21 cellular contexts compared by ENCODE assay signal in genomic region chr1:964691-965525, GRCh38. TPM values are rescaled to one million over a fixed set of nuclear protein-coding genes. Genes with fewer than 3 reads are reported as not detected.
"Had no signal": no experiment of that assay in that cellular context is flagged by ENCODE, and none has a peak within 500 bp of the region (broad histone marks: within the 10 kb centered on the region; RNA-seq: fewer than 3 reads in every experiment).

No MANE protein-coding gene starts in this region.

- H3K36me3 ChIP-seq: adrenal gland, neutrophil, uterus had no signal

- H3K79me2 ChIP-seq: hepatocyte had no signal

- H3K27me3 ChIP-seq: adrenal gland, hepatocyte, uterus had no signal

- H3K4me3 Mint-ChIP-seq: activated naive CD4-positive, alpha-beta T cell treated with anti-CD3 and anti-CD28 coated beads, Interleukin-2, amount 50 U/mL, for 24 hours had no signal

- H3K27ac ChIP-seq: esophagus muscularis mucosa, hepatocyte, neutrophil, tibial nerve, uterus had no signal

- H3K9me3 Mint-ChIP-seq: activated naive CD4-positive, alpha-beta T cell treated with anti-CD3 and anti-CD28 coated beads, Interleukin-2, amount 50 U/mL, for 24 hours; T-helper 2 cell treated with Interferon-gamma antibody and Interleukin-4, amounts not matched to agents 5 μg/mL and 100 μg/mL, for 36 hours had no signal

- H3K4me3 ChIP-seq: adrenal gland, esophagus muscularis mucosa, hepatocyte, tibial nerve, uterus had no signal

- H3K4me1 Mint-ChIP-seq: activated naive CD4-positive, alpha-beta T cell treated with anti-CD3 and anti-CD28 coated beads, Interleukin-2, amount 50 U/mL, for 24 hours had no signal

- H3K9me3 ChIP-seq: adrenal gland, esophagus muscularis mucosa, neutrophil, tibial nerve, uterus had no signal

- H3K27ac Mint-ChIP-seq: activated naive CD4-positive, alpha-beta T cell treated with anti-CD3 and anti-CD28 coated beads, Interleukin-2, amount 50 U/mL, for 24 hours; T-helper 2 cell treated with Interferon-gamma antibody and Interleukin-4, amounts not matched to agents 5 μg/mL and 100 μg/mL, for 36 hours had no signal

- DNase-seq: activated CD4-positive, alpha-beta T cell treated with anti-CD3 and anti-CD28 coated beads, Interleukin-2, amount 50 U/mL, for 48 hours; activated CD4-positive, CD25-positive, alpha-beta regulatory T cell treated with anti-CD3 and anti-CD28 coated beads, Interleukin-2, amount 50 U/mL, for 72 hours; activated effector memory CD4-positive, alpha-beta T cell treated with Interleukin-2 at 50 U/mL for 16 hours; activated T-cell treated with anti-CD3 and anti-CD28 coated beads, Interleukin-2, amount 50 U/mL, for 1 hour; adrenal gland; posterior cingulate gyrus; small intestine; stimulated activated CD4-positive, alpha-beta T cell treated with anti-CD3 and anti-CD28 coated beads, Interleukin-4, amount 100 ng/mL, for 24 hours; stimulated activated naive CD4-positive, alpha-beta T cell treated with Interleukin-2 at 50 U/mL for 16 hours; substantia nigra; SW 1271; uterus had no signal

- FAIRE-seq: colon, keratinocyte, small intestine had no signal

- H2AFZ ChIP-seq: hepatocyte had no signal

RNA-seq across cellular contexts. Expression of gene PERM1, which starts 17.0 kb away (rescaled TPM):
- total RNA-seq: hepatocyte, mesenteric fat pad had no signal
- polyA plus RNA-seq: keratinocyte had no signal
